In the genomic region with DNA sequence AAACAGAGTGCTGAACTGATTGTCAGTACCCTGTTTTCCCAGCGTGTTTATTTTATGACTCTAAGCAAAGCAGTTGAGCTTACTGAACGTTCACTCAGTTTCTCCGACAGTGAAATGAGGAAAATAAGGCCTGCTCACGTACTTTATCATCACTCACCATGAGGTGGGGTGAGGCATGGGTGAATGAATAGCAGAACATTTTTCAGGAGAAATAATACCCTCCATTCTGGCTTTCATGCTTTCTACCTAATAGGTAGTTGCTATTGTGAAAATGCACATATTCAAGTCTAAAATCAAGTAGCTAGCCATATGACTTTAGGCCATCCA, we compare ENCODE assay signal across 19 cellular contexts.
DNase-seq lines count a peak whose midpoint lies in the region; ATAC-seq and TF ChIP-seq lines count a peak whose summit lies in the region.
"Had no signal": no experiment of that assay in that cellular context is flagged by ENCODE, and none has a peak within 500 bp of the region (broad histone marks: within the 10 kb centered on the region; RNA-seq: fewer than 3 reads in every experiment).

No MANE protein-coding gene starts in this region.

- peak overlapping the region; percentile 81 for H3K27ac Mint-ChIP-seq in stimulated activated naive B cell treated with anti-CD40 and anti-IgM and Interleukin-4, amounts not matched to agents 10 μg/mL and 1 μg/mL and 100 μg/mL, for 72 hours
- H3K27ac Mint-ChIP-seq: T-helper 2 cell treated with Interferon-gamma antibody and Interleukin-4, amounts not matched to agents 5 μg/mL and 100 μg/mL, for 36 hours had no signal

- no peaks in the 10 kb centered on the region for H3K27me3 ChIP-seq in left ventricle myocardium inferior (ENCODE audit: low read depth)
- H3K27me3 ChIP-seq in aorta (ENCODE audit: control insufficient read depth in 1 of 2, insufficient read depth in 2 of 2, low read length in 1 of 2): no peaks in the 10 kb centered on the region

- peaks cover 23 to 52% of the 10 kb centered on the region in 2 donors for H3K4me1 Mint-ChIP-seq in stimulated activated naive B cell treated with anti-CD40 and anti-IgM and Interleukin-4, amounts not matched to agents 10 μg/mL and 1 μg/mL and 100 μg/mL, for 72 hours

- ATAC-seq in stimulated activated naive B cell treated with anti-CD40 and anti-IgM and Interleukin-4, amounts not matched to agents 10 μg/mL and 1 μg/mL and 100 μg/mL, for 72 hours (replicated peaks): no peak
- ATAC-seq in aorta (ENCODE audit: low FRiP score) (no peak), HG03521 (IDR thresholded peaks at IDR 0.05; ENCODE audit: unreplicated experiment) (no peak), GM19452 (IDR thresholded peaks at IDR 0.05; ENCODE audit: unreplicated experiment) (no peak)

- peaks cover 53% of the 10 kb centered on the region for H3K4me1 ChIP-seq in left ventricle myocardium inferior
- H3K4me1 ChIP-seq in aorta (ENCODE audit: control insufficient read depth in 1 of 2, insufficient read depth in 2 of 2, low read length in 2 of 2): peaks cover 2 to 6% of the 10 kb centered on the region in 2 donors

- peaks cover 45% of the 10 kb centered on the region for H3K36me3 ChIP-seq in left ventricle myocardium inferior
- H3K36me3 ChIP-seq in aorta (ENCODE audit: control insufficient read depth in 1 of 2, insufficient read depth in 2 of 2, low read length in 1 of 2): peaks cover 3 to 4% of the 10 kb centered on the region in 2 donors

- no peak overlapping the region for H3K4me3 Mint-ChIP-seq in stimulated activated naive B cell treated with anti-CD40 and anti-IgM and Interleukin-4, amounts not matched to agents 10 μg/mL and 1 μg/mL and 100 μg/mL, for 72 hours
- H3K4me3 Mint-ChIP-seq: brain; CD4-positive, alpha-beta T cell; T-helper 2 cell treated with Interferon-gamma antibody and Interleukin-4, amounts not matched to agents 5 μg/mL and 100 μg/mL, for 36 hours had no signal

- intact Hi-C loops in left ventricle myocardium inferior (cut with micrococcal nuclease): loop anchor here (2.0 kb wide), 1 partner anchor 69 kb away; no protein-coding TSS in a partner anchor
- intact Hi-C loops in cardiac septum (cut with DNase I): loop anchor here (1.0 to 10.0 kb wide), 4 partner anchors 63 to 249 kb away; no protein-coding TSS in a partner anchor
- intact Hi-C loops in aorta (cut with DNase I): loop anchor here (2.0 to 10.0 kb wide), 4 partner anchors 54 to 211 kb away; partner anchors contain the start of gene DHRS3 (in 2 of the 2)

- H3K36me3 Mint-ChIP-seq in stimulated activated naive B cell treated with anti-CD40 and anti-IgM and Interleukin-4, amounts not matched to agents 10 μg/mL and 1 μg/mL and 100 μg/mL, for 72 hours: peaks cover 50 to 64% of the 10 kb centered on the region in 2 donors

- peak overlapping the region; percentile 78 for H3K27ac ChIP-seq in left ventricle myocardium inferior (replicated peaks)
- H3K27ac ChIP-seq in aorta (ENCODE audit: low read depth in 1 of 2, low read length in 2 of 2): peak overlapping the region; percentile 19 to 57

- TF ChIP-seq CTCF in left ventricle myocardium inferior (IDR thresholded peaks at IDR 0.05; ENCODE audit: borderline replicate concordance): no peak

- no peaks in the 10 kb centered on the region for H3K27me3 Mint-ChIP-seq in stimulated activated naive B cell treated with anti-CD40 and anti-IgM and Interleukin-4, amounts not matched to agents 10 μg/mL and 1 μg/mL and 100 μg/mL, for 72 hours
- H3K27me3 Mint-ChIP-seq: brain; CD4-positive, alpha-beta T cell had no signal

- H3K9me3 Mint-ChIP-seq in stimulated activated naive B cell treated with anti-CD40 and anti-IgM and Interleukin-4, amounts not matched to agents 10 μg/mL and 1 μg/mL and 100 μg/mL, for 72 hours: peaks cover 5 to 11% of the 10 kb centered on the region in 2 donors
- H3K9me3 Mint-ChIP-seq: CD4-positive, alpha-beta T cell had no signal

- no peak overlapping the region for H3K4me3 ChIP-seq in left ventricle myocardium inferior
- H3K4me3 ChIP-seq in aorta (ENCODE audit: low read length in 2 of 2): no peak overlapping the region
- H3K4me3 ChIP-seq: mucosa of descending colon had no signal

- no peak for DNase-seq in left ventricle myocardium inferior
- no peak for DNase-seq in cardiac septum (ENCODE audit: low spot score)
- DNase-seq in iris pigment epithelial cell (ENCODE audit: low read depth): peak; percentile 65
- DNase-seq in stimulated activated naive B cell treated with anti-CD40 and anti-IgM and Interleukin-4, amounts not matched to agents 10 μg/mL and 1 μg/mL and 100 μg/mL, for 72 hours: no peak
- no peak for DNase-seq in aorta
- no peak for DNase-seq in stimulated activated CD4-positive, alpha-beta T cell treated with anti-CD3 and anti-CD28 coated beads, Interleukin-1b, Interleukin-23, amount 100 ng/mL, for 48 hours
- DNase-seq: activated CD4-positive, CD25-positive, alpha-beta regulatory T cell treated with anti-CD3 and anti-CD28 coated beads, Interleukin-2, amount 50 U/mL, for 72 hours; activated naive CD4-positive, alpha-beta T cell treated with Interleukin-2 at 50 U/mL for 16 hours; CD4-positive, alpha-beta T cell; DND-41; effector memory CD4-positive, alpha-beta T cell; Karpas-422; NCI-H526 treated with DMSO at 0.1 percent for 48 hours; stimulated activated CD4-positive, alpha-beta T cell treated with anti-CD3 and anti-CD28 coated beads, Interleukin-2, amount 100 ng/mL, for 48 hours had no signal

- H3K9me3 ChIP-seq in left ventricle myocardium inferior (replicated peaks) (no peaks in the 10 kb centered on the region), aorta (ENCODE audit: control insufficient read depth, low read length) (no peaks in the 10 kb centered on the region)
- H3K9me3 ChIP-seq: mucosa of descending colon had no signal

- 13 to 24% methylated on average over 4 of the region's 4 CpGs for WGBS in aorta, 2 donors
